Comparison of ENCODE assay signal across 16 cellular contexts in the genomic region with DNA sequence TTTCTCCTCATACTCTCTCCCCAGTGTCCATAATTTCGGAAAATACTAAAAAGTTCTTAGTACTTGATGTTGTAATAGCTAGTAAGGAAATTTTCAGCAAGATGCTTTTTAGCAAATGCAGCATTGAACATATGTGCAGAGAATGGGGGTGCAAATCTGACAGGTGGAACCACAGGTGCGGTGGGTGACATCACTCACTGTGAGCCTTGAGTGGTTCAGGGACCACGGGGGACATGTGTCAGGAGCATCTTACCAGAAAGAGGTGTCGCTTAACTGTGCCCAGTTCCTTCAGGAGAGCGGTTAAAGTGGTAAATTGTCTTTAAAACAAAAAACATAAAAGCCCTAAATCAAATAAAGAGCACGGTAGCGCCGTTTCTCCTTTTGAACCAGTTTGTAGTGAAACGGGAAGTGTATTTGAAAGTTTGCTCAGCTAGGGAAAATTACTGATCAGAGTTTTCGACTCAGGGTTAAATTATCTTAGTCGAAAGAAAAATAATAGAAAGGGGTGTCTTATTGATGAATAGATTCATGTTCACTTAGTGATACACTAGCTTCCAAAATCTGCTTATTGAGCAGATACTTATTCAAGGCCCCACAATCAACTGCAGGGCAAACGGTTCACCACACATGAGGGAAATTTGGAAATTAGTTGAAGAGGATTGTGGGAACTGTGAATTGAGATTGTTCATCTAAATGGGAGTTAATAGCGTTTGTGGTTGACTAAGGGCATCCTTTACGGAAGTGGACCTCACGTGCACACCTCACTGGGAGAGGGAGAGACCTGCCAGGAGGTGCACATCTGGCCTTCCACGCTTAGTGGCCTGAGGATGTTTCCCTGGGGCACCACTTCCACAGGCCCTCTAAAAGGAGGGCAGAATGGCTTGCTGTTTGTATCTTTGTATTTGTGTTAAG. TPM values are rescaled to one million over a fixed set of nuclear protein-coding genes. Genes with fewer than 3 reads are reported as not detected.
A peak's percentile ranks its signal among the peaks of the same experiment; 100 is the strongest.
DNase-seq lines count a peak whose midpoint lies in the region; ATAC-seq, FAIRE-seq and TF ChIP-seq lines count a peak whose summit lies in the region.
"Had no signal": no experiment of that assay in that cellular context is flagged by ENCODE, and none has a peak within 500 bp of the region (broad histone marks: within the 10 kb centered on the region; RNA-seq: fewer than 3 reads in every experiment).

No MANE protein-coding gene starts in this region.

- H3K27me3 Mint-ChIP-seq in activated naive CD4-positive, alpha-beta T cell treated with anti-CD3 and anti-CD28 coated beads for 36 hours (ENCODE audit: low read depth), result no peaks in the 10 kb centered on the region

- TF ChIP-seq CTCF in neutrophil (IDR thresholded peaks at IDR 0.05), result no peak
- no peak for TF ChIP-seq CTCF in GM10266 (IDR thresholded peaks at IDR 0.05; ENCODE audit: control insufficient read depth, insufficient read depth, low read depth, missing control alignments)

- H3K4me1 ChIP-seq in neutrophil (ENCODE audit: control insufficient read depth in 1 of 2, insufficient read depth in 1 of 2, low read depth in 1 of 2, low read length in 1 of 2), result peaks cover 28% of the 10 kb centered on the region in 2 experiments

- peaks cover 10% of the 10 kb centered on the region for H3K36me3 Mint-ChIP-seq in activated naive CD4-positive, alpha-beta T cell treated with anti-CD3 and anti-CD28 coated beads for 36 hours (ENCODE audit: low read depth)

- no peaks in the 10 kb centered on the region for H3K9me3 ChIP-seq in neutrophil

- intact Hi-C loops in activated naive CD4-positive, alpha-beta T cell treated with anti-CD3 and anti-CD28 coated beads for 36 hours (cut with micrococcal nuclease), result loop anchor here (1.0 kb wide), 1 partner anchor 7 kb away; no protein-coding TSS in a partner anchor

- no peak for FAIRE-seq in HTR-8/SVneo (lab: Jason Lieb, UNC)

- peak; percentile 33 for DNase-seq in activated naive CD4-positive, alpha-beta T cell treated with anti-CD3 and anti-CD28 coated beads for 36 hours
- DNase-seq in activated naive CD4-positive, alpha-beta T cell treated with anti-CD3 and anti-CD28 coated beads, Interleukin-2, amount 50 U/mL, for 16 hours, result no peak
- DNase-seq in RPMI8226, result peak; percentile 86
- no peak for DNase-seq in GM10266 (ENCODE audit: extremely low spot score)
- no peak for DNase-seq in HTR-8/SVneo (ENCODE audit: insufficient read length, low spot score)
- DNase-seq: DMS79 treated with DMSO at 0.1 percent for 48 hours; effector CD8-positive, alpha-beta T cell; IMR-90; left ventricle myocardium superior; NCI-H187 treated with DMSO at 0.1 percent for 48 hours; occipital lobe; stimulated activated CD4-positive, alpha-beta T cell treated with anti-CD3 and anti-CD28 coated beads, Interleukin-15, amount 100 ng/mL, for 24 hours; stimulated activated CD8-positive, alpha-beta memory T cell treated with anti-CD3 and anti-CD28 coated beads, Interleukin-4, amount 100 ng/mL, for 48 hours had no signal

- H3K27ac Mint-ChIP-seq in activated naive CD4-positive, alpha-beta T cell treated with anti-CD3 and anti-CD28 coated beads for 36 hours, result no peak overlapping the region

- peak; percentile 46 for ATAC-seq in HG02759 (IDR thresholded peaks at IDR 0.05; ENCODE audit: unreplicated experiment)
- no peak for ATAC-seq in HG03571 (IDR thresholded peaks at IDR 0.05; ENCODE audit: unreplicated experiment)

- H3K4me3 Mint-ChIP-seq in activated naive CD4-positive, alpha-beta T cell treated with anti-CD3 and anti-CD28 coated beads for 36 hours, result no peak overlapping the region

- H3K36me3 ChIP-seq in neutrophil, result no peaks in the 10 kb centered on the region

- no peak overlapping the region for H3K4me3 ChIP-seq in neutrophil (ENCODE audit: low read depth in 1 of 2, low read length in 1 of 2)

- H3K27me3 ChIP-seq in neutrophil, result no peaks in the 10 kb centered on the region

- CTCF ChIA-PET in activated naive CD4-positive, alpha-beta T cell treated with anti-CD3 and anti-CD28 coated beads for 36 hours (lab: Charles Lee), result interaction anchor here (0.6 to 1.4 kb wide), 5 partner anchors 9 to 252 kb away, joined by 3 to 5 read pairs (median 4); no protein-coding TSS in a partner anchor

- peak overlapping the region; percentile 11 for H3K27ac ChIP-seq in neutrophil

- H3K9me3 Mint-ChIP-seq in activated naive CD4-positive, alpha-beta T cell treated with anti-CD3 and anti-CD28 coated beads for 36 hours, result no peaks in the 10 kb centered on the region

- peaks cover 82% of the 10 kb centered on the region for H3K4me1 Mint-ChIP-seq in activated naive CD4-positive, alpha-beta T cell treated with anti-CD3 and anti-CD28 coated beads for 36 hours (ENCODE audit: low read depth)

RNA-seq across cellular contexts. Expression of gene CUL1, which starts 12.7 kb away (rescaled TPM):
- 10 to 100 TPM; 59.6 to 62.2 TPM for total RNA-seq in activated naive CD4-positive, alpha-beta T cell treated with anti-CD3 and anti-CD28 coated beads for 36 hours

Comparison
In these comparisons a context has a peak if more than half of its experiments do, and no peak if none do; other contexts are left out.
1. DNase-seq: peak in activated naive CD4-positive, alpha-beta T cell treated with anti-CD3 and anti-CD28 coated beads for 36 hours (single experiment) and RPMI8226 (single experiment); none in activated naive CD4-positive, alpha-beta T cell treated with anti-CD3 and anti-CD28 coated beads, Interleukin-2, amount 50 U/mL, for 16 hours (single experiment), GM10266 (single experiment) and HTR-8/SVneo (single experiment).